In genomic region chr18:9914584-9915290, GRCh38 we compare ENCODE assay signal across 8 cellular contexts. TPM values are rescaled to one million over a fixed set of nuclear protein-coding genes. Genes with fewer than 3 reads are reported as not detected.
DNase-seq lines count a peak whose midpoint lies in the region; ATAC-seq and TF ChIP-seq lines count a peak whose summit lies in the region.

No MANE protein-coding gene starts in this region.

- intact Hi-C loops in Right ventricle myocardium superior (cut with DNase I) = loop anchor here (10.0 kb wide), 1 partner anchor 90 kb away; no protein-coding TSS in a partner anchor
- intact Hi-C loops in posterior cingulate gyrus (cut with DNase I) = loop anchor here (1.0 to 10.0 kb wide), 3 partner anchors 110 to 302 kb away; no protein-coding TSS in a partner anchor

- H3K36me3 Mint-ChIP-seq in activated naive CD4-positive, alpha-beta T cell treated with anti-CD3 and anti-CD28 coated beads, Interleukin-2, amount 10 ng/mL, durations not matched to agents 7 days and 5 days = peaks cover 3% of the 10 kb centered on the region
- no peaks in the 10 kb centered on the region for H3K36me3 Mint-ChIP-seq in type B pancreatic cell

- H3K27me3 ChIP-seq in HUES48 (ENCODE audit: control insufficient read depth, insufficient read depth, low read length) = no peaks in the 10 kb centered on the region

- H3K9me3 ChIP-seq in HUES48 (ENCODE audit: control insufficient read depth, insufficient read depth, low read length) (no peaks in the 10 kb centered on the region), SK-N-MC (ENCODE audit: low read depth, low read length) (no peaks in the 10 kb centered on the region)

- peak overlapping the region; percentile 85 for H3K4me3 Mint-ChIP-seq in activated naive CD4-positive, alpha-beta T cell treated with anti-CD3 and anti-CD28 coated beads, Interleukin-2, amount 10 ng/mL, durations not matched to agents 7 days and 5 days
- H3K4me3 Mint-ChIP-seq in type B pancreatic cell = peak overlapping the region; percentile 95

- DNase-seq in COR-L47 (lab: John Stamatoyannopoulos, UW) (peak; percentile 77), SK-N-MC (ENCODE audit: low read depth, low spot score) (no peak), Right ventricle myocardium superior (peak; percentile 79), posterior cingulate gyrus (peak in 9 of 10 donors; percentile 12 to 87 (median 39)), type B pancreatic cell (ENCODE audit: extremely low spot score, unreplicated experiment) (peak; percentile 76)
- peak; percentile 81 for DNase-seq in activated naive CD4-positive, alpha-beta T cell treated with anti-CD3 and anti-CD28 coated beads, Interleukin-2, amount 10 ng/mL, durations not matched to agents 7 days and 5 days

- peaks cover 41% of the 10 kb centered on the region for H3K4me1 ChIP-seq in HUES48 (ENCODE audit: control insufficient read depth, insufficient read depth, low read length)

- peak overlapping the region; percentile 96 for H3K27ac Mint-ChIP-seq in activated naive CD4-positive, alpha-beta T cell treated with anti-CD3 and anti-CD28 coated beads, Interleukin-2, amount 10 ng/mL, durations not matched to agents 7 days and 5 days
- H3K27ac Mint-ChIP-seq in type B pancreatic cell = peak overlapping the region; percentile 94

- H3K36me3 ChIP-seq in HUES48 (ENCODE audit: control insufficient read depth, insufficient read depth, low read length) (no peaks in the 10 kb centered on the region), SK-N-MC (ENCODE audit: insufficient read depth, low read length) (no peaks in the 10 kb centered on the region)

- CTCF ChIA-PET in activated naive CD4-positive, alpha-beta T cell treated with anti-CD3 and anti-CD28 coated beads, Interleukin-2, amount 10 ng/mL, durations not matched to agents 7 days and 5 days (lab: Charles Lee) = interaction anchor here (1.1 to 1.2 kb wide), 2 partner anchors 43 to 295 kb away, joined by 3 read pairs; no protein-coding TSS in a partner anchor

- peak overlapping the region; percentile 61 for H3K9ac ChIP-seq in HUES48 (ENCODE audit: low read depth, low read length)
- H3K9ac ChIP-seq in SK-N-MC (ENCODE audit: insufficient read length) = peak overlapping the region; percentile 84

- H3K27ac ChIP-seq in HUES48 (ENCODE audit: low read depth, low read length) = peak overlapping the region; percentile 91
- H3K27ac ChIP-seq in SK-N-MC = peak overlapping the region; percentile 70

- peaks cover 31% of the 10 kb centered on the region for H3K4me1 Mint-ChIP-seq in activated naive CD4-positive, alpha-beta T cell treated with anti-CD3 and anti-CD28 coated beads, Interleukin-2, amount 10 ng/mL, durations not matched to agents 7 days and 5 days
- peaks cover 24% of the 10 kb centered on the region for H3K4me1 Mint-ChIP-seq in type B pancreatic cell (ENCODE audit: unreplicated experiment)

- peak overlapping the region; percentile 84 for H3K4me3 ChIP-seq in HUES48 (ENCODE audit: low read depth, low read length)
- peak overlapping the region; percentile 95 for H3K4me3 ChIP-seq in SK-N-MC

- TF ChIP-seq CTCF in type B pancreatic cell (conservative IDR thresholded peaks at IDR 0.05) = no peak

- H3K9me3 Mint-ChIP-seq in activated naive CD4-positive, alpha-beta T cell treated with anti-CD3 and anti-CD28 coated beads, Interleukin-2, amount 10 ng/mL, durations not matched to agents 7 days and 5 days = peaks cover 2% of the 10 kb centered on the region
- no peaks in the 10 kb centered on the region for H3K9me3 Mint-ChIP-seq in type B pancreatic cell

- peaks cover 11% of the 10 kb centered on the region for H3K27me3 Mint-ChIP-seq in activated naive CD4-positive, alpha-beta T cell treated with anti-CD3 and anti-CD28 coated beads, Interleukin-2, amount 10 ng/mL, durations not matched to agents 7 days and 5 days
- H3K27me3 Mint-ChIP-seq in type B pancreatic cell = peaks cover under 1% of the 10 kb centered on the region

- peak; percentile 32 for ATAC-seq in GM21381 (IDR thresholded peaks at IDR 0.05; ENCODE audit: unreplicated experiment)
- peak; percentile 14 for ATAC-seq in Right ventricle myocardium superior (ENCODE audit: poor library complexity)

RNA-seq across cellular contexts. Expression of gene VAPA, which starts 0.9 kb away (rescaled TPM):
- total RNA-seq in Right ventricle myocardium superior = 189 TPM
- 132 and 147 TPM in 2 replicates for total RNA-seq in type B pancreatic cell (ENCODE audit: low replicate concordance)

RNA-seq across cellular contexts. Expression of gene TXNDC2, which starts 29.0 kb away (rescaled TPM):
- total RNA-seq in Right ventricle myocardium superior (not detected), type B pancreatic cell (ENCODE audit: low replicate concordance) (not detected in 2 replicates)
